17 cellular contexts compared by ENCODE assay signal in genomic region chr3:54185740-54186139, GRCh38.
DNase-seq lines count a peak whose midpoint lies in the region; ATAC-seq, FAIRE-seq and TF ChIP-seq lines count a peak whose summit lies in the region.
"Had no signal": no experiment of that assay in that cellular context is flagged by ENCODE, and none has a peak within 500 bp of the region (broad histone marks: within the 10 kb centered on the region; RNA-seq: fewer than 3 reads in every experiment).

No MANE protein-coding gene starts in this region.

- H3K4me3 Mint-ChIP-seq in T-helper 17 cell, result no peak overlapping the region
- H3K4me3 Mint-ChIP-seq: B cell; CD8-positive, alpha-beta T cell; H9 had no signal

- no peak for TF ChIP-seq POLR2A in H1 (IDR thresholded peaks at IDR 0.05; ENCODE audit: control extremely low read depth in 1 of 2, low read depth in 2 of 2, low read length in 2 of 2)

- H4K91ac ChIP-seq in H1 (replicated peaks; ENCODE audit: insufficient read length, low read length), result no peak overlapping the region

- no peak for TF ChIP-seq EP300 in H1 (IDR thresholded peaks at IDR 0.05; ENCODE audit: borderline replicate concordance in 1 of 2, low read depth in 2 of 2, low read length in 2 of 2)

- no peak overlapping the region for H3K9ac ChIP-seq in H1 (replicated peaks in 1 of 4; ENCODE audit: extremely low read depth in 1 of 4, low read depth in 3 of 4, low read length in 3 of 4)
- H3K9ac ChIP-seq: BLaER1 treated with 17β-estradiol and CSF1 and Interleukin-3, amounts not matched to agents 10 nM and 100 nM; GM23248 had no signal

- no peaks in the 10 kb centered on the region for H3K36me3 Mint-ChIP-seq in T-helper 17 cell (ENCODE audit: low read depth)
- H3K36me3 Mint-ChIP-seq: CD8-positive, alpha-beta T cell had no signal

- H4K5ac ChIP-seq in H1 (ENCODE audit: insufficient read length, low read depth, low read length), result no peak overlapping the region

- no peak overlapping the region for H2AK5ac ChIP-seq in H1 (ENCODE audit: low read depth, low read length)

- H3K36me3 ChIP-seq in H7 (replicated peaks; ENCODE audit: control insufficient read depth, insufficient read depth, low read length) (no peaks in the 10 kb centered on the region), H1 (ENCODE audit: control insufficient read depth in 2 of 4, insufficient read depth in 4 of 4, low read length in 3 of 4) (no peaks in the 10 kb centered on the region)
- H3K36me3 ChIP-seq: BLaER1 treated with 17β-estradiol and CSF1 and Interleukin-3, amounts not matched to agents 10 nM and 100 nM had no signal

- no peak overlapping the region for H3K14ac ChIP-seq in H1 (ENCODE audit: insufficient read length)

- CTCF ChIA-PET in H1 (lab: Charles Lee; ENCODE audit: partially characterized antibody), result no interaction called here

- H2BK12ac ChIP-seq in H1 (ENCODE audit: low read depth, low read length), result no peak overlapping the region

- no peak overlapping the region for H4K8ac ChIP-seq in H1 (ENCODE audit: extremely low read depth, insufficient read depth, low read length)

- no peak for TF ChIP-seq CTCF in H1 (IDR thresholded peaks at IDR 0.05; ENCODE audit: control extremely low read depth in 1 of 3, insufficient read depth in 1 of 3, low read depth in 1 of 3, low read length in 3 of 3)

- H4K20me1 ChIP-seq in H1 (replicated peaks in 1 of 2; ENCODE audit: control insufficient read depth in 1 of 2, insufficient read depth in 2 of 2, low read length in 2 of 2), result peaks cover 0 to 3% of the 10 kb centered on the region in 2 experiments

- no peak overlapping the region for H2BK5ac ChIP-seq in H1 (ENCODE audit: low read depth, low read length)

- H2BK15ac ChIP-seq in H1 (ENCODE audit: low read length), result no peak overlapping the region

- no peak overlapping the region for H2BK20ac ChIP-seq in H1 (ENCODE audit: low read length)

- no peak overlapping the region for H3K56ac ChIP-seq in H1 (replicated peaks; ENCODE audit: insufficient read length, low read depth, low read length)

- no peak overlapping the region for H3K27ac Mint-ChIP-seq in T-helper 17 cell
- H3K27ac Mint-ChIP-seq: B cell; CD8-positive, alpha-beta T cell; H9 had no signal

- POLR2A ChIA-PET in H1 (lab: Charles Lee; ENCODE audit: partially characterized antibody), result no interaction called here

- no peak overlapping the region; the same call in 1 of the 2 replicates for H3K18ac ChIP-seq in H1 (ENCODE audit: extremely low read depth, low read length)

- no peaks in the 10 kb centered on the region for H3K79me2 ChIP-seq in H1 (ENCODE audit: control insufficient read depth in 1 of 2, insufficient read depth in 2 of 2, low read length in 2 of 2)

- H3K4me1 ChIP-seq in H1 (replicated peaks in 1 of 4; ENCODE audit: control insufficient read depth in 3 of 4, insufficient read depth in 4 of 4, low read length in 3 of 4), result peaks cover 0 to 5% (median 1%) of the 10 kb centered on the region in 4 experiments; a peak in 2 of 7 replicates

- ATAC-seq in T-helper 17 cell, result no peak
- ATAC-seq: CD8-positive, alpha-beta T cell; GM12878 had no signal

- H3K4me1 Mint-ChIP-seq in T-helper 17 cell, result no peaks in the 10 kb centered on the region
- H3K4me1 Mint-ChIP-seq: B cell had no signal

- H3K79me1 ChIP-seq in H1 (ENCODE audit: low read depth, low read length), result no peaks in the 10 kb centered on the region

- no peaks in the 10 kb centered on the region for H3K27me3 Mint-ChIP-seq in T-helper 17 cell
- H3K27me3 Mint-ChIP-seq: B cell had no signal

- no peak overlapping the region for H2AFZ ChIP-seq in H1 (ENCODE audit: low read length)
- H2AFZ ChIP-seq: GM23248 had no signal

- no peak overlapping the region for H3K4me2 ChIP-seq in H1 (ENCODE audit: insufficient read depth in 1 of 2, low read depth in 2 of 2, low read length in 2 of 2)
- H3K4me2 ChIP-seq: BLaER1 treated with 17β-estradiol and CSF1 and Interleukin-3, amounts not matched to agents 10 nM and 100 nM had no signal

- no peaks in the 10 kb centered on the region for H3K23me2 ChIP-seq in H1 (ENCODE audit: low read depth, low read length)

- no peak for TF ChIP-seq RAD21 in H1 (IDR thresholded peaks at IDR 0.05 in 1 of 2, conservative IDR thresholded peaks at IDR 0.05 in 1 of 2; ENCODE audit: low read depth in 2 of 2, low read length in 2 of 2)

- H3K23ac ChIP-seq in H1 (ENCODE audit: insufficient read length), result no peak overlapping the region

- H3K4me3 ChIP-seq in H7 (ENCODE audit: insufficient read depth, low read depth, low read length) (no peak overlapping the region), H1 (ENCODE audit: extremely low read depth in 1 of 4, insufficient read depth in 2 of 4, low read depth in 3 of 4, low read length in 4 of 4) (no peak overlapping the region)
- H3K4me3 ChIP-seq: BLaER1 treated with 17β-estradiol and CSF1 and Interleukin-3, amounts not matched to agents 10 nM and 100 nM; GM12878; GM23248 had no signal

- no peak overlapping the region for H3K27ac ChIP-seq in H1 (ENCODE audit: low read depth, low read length)
- H3K27ac ChIP-seq: BLaER1 treated with 17β-estradiol and CSF1 and Interleukin-3, amounts not matched to agents 10 nM and 100 nM; GM23248 had no signal

- DNase-seq in H7, result peak; percentile 35
- no peak for DNase-seq in H1 (ENCODE audit: low read depth in 1 of 2, low spot score in 2 of 2)
- DNase-seq in kidney glomerular epithelial cell (lab: John Stamatoyannopoulos, UW), result peak; percentile 40
- no peak for DNase-seq in activated CD8-positive, alpha-beta memory T cell treated with anti-CD3 and anti-CD28 coated beads, Interleukin-2, amount 50 U/mL, for 4 hours
- no peak for DNase-seq in T-helper 17 cell
- no peak for DNase-seq in foreskin melanocyte
- DNase-seq: Calu3; CD8-positive, alpha-beta T cell; DMS79 treated with DMSO at 0.1 percent for 48 hours; GM23248; H9; IMR-90 had no signal

- H2BK120ac ChIP-seq in H1 (replicated peaks; ENCODE audit: low read depth, low read length), result no peak overlapping the region

- H3K9me3 ChIP-seq in H1 (ENCODE audit: insufficient read depth in 2 of 2, low read depth in 1 of 2, low read length in 1 of 2) (no peaks in the 10 kb centered on the region), T-helper 17 cell (ENCODE audit: control insufficient read depth, low read length, poor library complexity, severe bottlenecking) (no peaks in the 10 kb centered on the region)
- H3K9me3 ChIP-seq: BLaER1 treated with 17β-estradiol and CSF1 and Interleukin-3, amounts not matched to agents 10 nM and 100 nM had no signal

- H3K4ac ChIP-seq in H1 (replicated peaks; ENCODE audit: insufficient read length, low read depth, low read length), result no peak overlapping the region

- no peak for FAIRE-seq in H1 (lab: Jason Lieb, UNC)
- FAIRE-seq: GM12878, GM19239, HTR-8/SVneo had no signal

- H3K27me3 ChIP-seq in H7 (ENCODE audit: control insufficient read depth, insufficient read depth, low read length) (no peaks in the 10 kb centered on the region), H1 (replicated peaks in 1 of 4; ENCODE audit: control insufficient read depth in 3 of 4, extremely low read depth in 1 of 4, insufficient read depth in 3 of 4, low read length in 3 of 4) (no peaks in the 10 kb centered on the region)
- H3K27me3 ChIP-seq: BLaER1 treated with 17β-estradiol and CSF1 and Interleukin-3, amounts not matched to agents 10 nM and 100 nM had no signal

TF ChIP-seq in H1, 55 proteins besides CTCF, POLR2A, EP300 and RAD21:
- TF ChIP-seq TBP (IDR thresholded peaks at IDR 0.05; ENCODE audit: low read depth, low read length) (no peak), TEAD4 (IDR thresholded peaks at IDR 0.05; ENCODE audit: low read depth, low read length) (peak; percentile 74)

Comparison
In these comparisons a context has a peak if more than half of its experiments do, and no peak if none do; other contexts are left out.
1. DNase-seq: peak in H7 (single experiment) and kidney glomerular epithelial cell (single experiment); none in H1 (0 of 2), activated CD8-positive, alpha-beta memory T cell treated with anti-CD3 and anti-CD28 coated beads, Interleukin-2, amount 50 U/mL, for 4 hours (single experiment), T-helper 17 cell (0 of 3) and foreskin melanocyte (single experiment).